In the genomic region with DNA sequence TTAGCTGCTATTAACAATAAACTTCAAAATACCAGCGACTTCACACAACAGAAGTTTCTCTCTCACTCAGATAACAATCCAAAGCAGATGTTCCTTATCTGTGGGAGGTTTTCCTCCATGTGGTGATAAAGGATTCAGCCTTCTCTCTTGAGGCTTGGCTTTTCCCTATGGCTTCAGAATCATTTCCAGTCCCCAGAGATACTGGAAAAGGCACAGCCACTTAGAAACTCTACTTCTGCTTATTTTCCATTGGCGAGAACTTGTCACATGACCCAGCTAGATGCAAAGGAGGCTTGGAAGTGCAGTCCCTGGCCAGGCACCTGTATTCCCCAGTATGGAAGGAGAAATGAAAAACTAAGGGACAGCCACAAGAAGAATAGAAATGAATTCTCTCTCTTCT, we compare ENCODE assay signal across 26 cellular contexts.
DNase-seq lines count a peak whose midpoint lies in the region; ATAC-seq and TF ChIP-seq lines count a peak whose summit lies in the region.
"Had no signal": no experiment of that assay in that cellular context is flagged by ENCODE, and none has a peak within 500 bp of the region (broad histone marks: within the 10 kb centered on the region; RNA-seq: fewer than 3 reads in every experiment).

No MANE protein-coding gene starts in this region.

- no peak overlapping the region for H3K56ac ChIP-seq in mesendoderm (ENCODE audit: low read length)

- no peaks in the 10 kb centered on the region for H3K27me3 ChIP-seq in mesendoderm (ENCODE audit: insufficient read depth, low read length, poor library complexity)
- H3K27me3 ChIP-seq: SJCRH30, vagina had no signal

- ATAC-seq in WTC11: peak; percentile 75
- ATAC-seq: activated naive CD4-positive, alpha-beta T cell treated with anti-CD3 and anti-CD28 coated beads, Interleukin-2, amount 50 U/mL, for 72 hours; gastroesophageal sphincter; stimulated activated naive B cell treated with anti-CD40 and anti-IgM and Interleukin-4, amounts not matched to agents 10 μg/mL and 1 μg/mL and 100 μg/mL, for 72 hours had no signal

- H4K5ac ChIP-seq in mesendoderm (ENCODE audit: low read length): no peak overlapping the region

- H3K4me1 Mint-ChIP-seq in WTC11: no peaks in the 10 kb centered on the region
- no peaks in the 10 kb centered on the region for H3K4me1 Mint-ChIP-seq in chondrocyte (ENCODE audit: low read depth)
- H3K4me1 Mint-ChIP-seq: stimulated activated naive B cell treated with anti-CD40 and anti-IgM and Interleukin-4, amounts not matched to agents 10 μg/mL and 1 μg/mL and 100 μg/mL, for 72 hours had no signal

- POLR2A ChIA-PET in WTC11 (lab: Charles Lee): no interaction called here

- H3K27me3 Mint-ChIP-seq in WTC11 (ENCODE audit: low read depth): no peaks in the 10 kb centered on the region; the same call in 1 of the 2 replicates
- H3K27me3 Mint-ChIP-seq in chondrocyte (ENCODE audit: low read depth): peaks cover 28% of the 10 kb centered on the region

- no peak for TF ChIP-seq EP300 in Ishikawa (IDR thresholded peaks at IDR 0.05; ENCODE audit: borderline replicate concordance)

- H3K4me2 ChIP-seq in mesendoderm (ENCODE audit: low read length): no peak overlapping the region
- H3K4me2 ChIP-seq: smooth muscle cell had no signal

- H3K4me3 Mint-ChIP-seq in WTC11: no peak overlapping the region
- H3K4me3 Mint-ChIP-seq in chondrocyte (ENCODE audit: unreplicated experiment): no peak overlapping the region
- H3K4me3 Mint-ChIP-seq: activated T-helper 1 cell treated with anti-CD3 and anti-CD28 coated beads, Interleukin-12 subunit alpha, Interleukin-12 subunit beta, Interleukin-2, Interleukin-4 antibody, amounts not matched to agents 30 ng/mL and 10 ng/mL and 1 ng/mL, durations not matched to agents 14 hours and 24 hours and 36 hours; stimulated activated naive B cell treated with anti-CD40 and anti-IgM and Interleukin-4, amounts not matched to agents 10 μg/mL and 1 μg/mL and 100 μg/mL, for 72 hours had no signal

- H3K9me3 Mint-ChIP-seq in WTC11: no peaks in the 10 kb centered on the region
- no peaks in the 10 kb centered on the region for H3K9me3 Mint-ChIP-seq in chondrocyte (ENCODE audit: low read depth)
- H3K9me3 Mint-ChIP-seq: activated naive CD4-positive, alpha-beta T cell treated with anti-CD3 and anti-CD28 coated beads, Interleukin-2, amount 50 U/mL, for 72 hours; activated T-helper 1 cell treated with anti-CD3 and anti-CD28 coated beads, Interleukin-12 subunit alpha, Interleukin-12 subunit beta, Interleukin-2, Interleukin-4 antibody, amounts not matched to agents 30 ng/mL and 10 ng/mL and 1 ng/mL, durations not matched to agents 14 hours and 24 hours and 36 hours; stimulated activated naive B cell treated with anti-CD40 and anti-IgM and Interleukin-4, amounts not matched to agents 10 μg/mL and 1 μg/mL and 100 μg/mL, for 72 hours had no signal

- H3K4me1 ChIP-seq in mesendoderm (ENCODE audit: control insufficient read depth, low read depth, low read length): no peaks in the 10 kb centered on the region
- H3K4me1 ChIP-seq: esophagus muscularis mucosa, gastroesophageal sphincter, SJCRH30 had no signal

- H2BK15ac ChIP-seq in mesendoderm (replicated peaks; ENCODE audit: low read depth): no peak overlapping the region

- H2BK5ac ChIP-seq in mesendoderm (ENCODE audit: low read length): no peak overlapping the region

- no peaks in the 10 kb centered on the region for H3K79me2 ChIP-seq in mesendoderm (ENCODE audit: control insufficient read depth, insufficient read depth, low read length)

- H4K8ac ChIP-seq in mesendoderm (ENCODE audit: low read depth, low read length): no peak overlapping the region

- no peak overlapping the region for H2BK120ac ChIP-seq in mesendoderm (ENCODE audit: low read depth, low read length)

- CTCF ChIA-PET in WTC11 (lab: Charles Lee): interaction anchor here (1.2 to 1.4 kb wide), 2 partner anchors 60 to 159 kb away, joined by 3 to 4 read pairs; no protein-coding TSS in a partner anchor

- H3K4me3 ChIP-seq in mesendoderm (ENCODE audit: low read length): no peak overlapping the region
- H3K4me3 ChIP-seq: esophagus muscularis mucosa, gastroesophageal sphincter, lung, SJCRH30, smooth muscle cell, vagina had no signal

- DNase-seq in GM03348 (ENCODE audit: low spot score) (peak; percentile 12), WTC11 (ENCODE audit: low spot score) (no peak), mesendoderm (peak; percentile 70), chondrocyte (ENCODE audit: low spot score) (no peak), amygdala (lab: John Stamatoyannopoulos, UW) (no peak)
- no peak for DNase-seq in effector CD8-positive, alpha-beta T cell (lab: John Stamatoyannopoulos, UW)
- DNase-seq: activated CD4-positive, alpha-beta T cell treated with anti-CD3 and anti-CD28 coated beads, Interleukin-2, amount 50 U/mL, for 1 hour; AML-193; cerebellar nuclear complex; effector CD4-positive, alpha-beta T cell; HCEC 1CT; KBM-7; NCI-H1694 treated with DMSO at 0.1 percent for 48 hours; nucleus accumbens; SJCRH30; stimulated activated CD4-positive, alpha-beta T cell treated with anti-CD3 and anti-CD28 coated beads, Interleukin-2, amount 100 ng/mL, for 48 hours; stimulated activated naive B cell treated with anti-CD40 and anti-IgM and Interleukin-4, amounts not matched to agents 10 μg/mL and 1 μg/mL and 100 μg/mL, for 72 hours; T-helper 2 cell had no signal

- H3K9ac ChIP-seq in mesendoderm (ENCODE audit: low read length): no peak overlapping the region

- no peak for TF ChIP-seq RAD21 in Ishikawa (IDR thresholded peaks at IDR 0.05; ENCODE audit: low read depth)

- no CpG with 5 or more reads among the region's 2 CpGs for WGBS in mesendoderm (ENCODE audit: extremely low coverage, insufficient coverage, low lambda C conversion rate)

- no peak for TF ChIP-seq CTCF in WTC11 (IDR thresholded peaks at IDR 0.05)
- TF ChIP-seq CTCF in chondrocyte (IDR thresholded peaks at IDR 0.05): no peak

- no peaks in the 10 kb centered on the region for H3K36me3 ChIP-seq in mesendoderm (ENCODE audit: control insufficient read depth, insufficient read depth, low read length)
- H3K36me3 ChIP-seq: esophagus muscularis mucosa, gastroesophageal sphincter, SJCRH30, vagina had no signal

- H3K27ac ChIP-seq in mesendoderm (ENCODE audit: low read depth, low read length): no peak overlapping the region
- H3K27ac ChIP-seq: esophagus muscularis mucosa, gastroesophageal sphincter, SJCRH30, vagina had no signal

- no peak overlapping the region for H3K23ac ChIP-seq in mesendoderm (ENCODE audit: low read length)

- H3K18ac ChIP-seq in mesendoderm (ENCODE audit: low read length): no peak overlapping the region

- H2AK5ac ChIP-seq in mesendoderm (ENCODE audit: low read length): no peak overlapping the region

- H3K4ac ChIP-seq in mesendoderm (ENCODE audit: low read depth, low read length): no peak overlapping the region

- no peaks in the 10 kb centered on the region for H3K79me1 ChIP-seq in mesendoderm (ENCODE audit: low read length)

- H3K27ac Mint-ChIP-seq in WTC11: no peak overlapping the region
- no peak overlapping the region for H3K27ac Mint-ChIP-seq in chondrocyte (ENCODE audit: unreplicated experiment)
- H3K27ac Mint-ChIP-seq: activated T-helper 1 cell treated with anti-CD3 and anti-CD28 coated beads, Interleukin-12 subunit alpha, Interleukin-12 subunit beta, Interleukin-2, Interleukin-4 antibody, amounts not matched to agents 30 ng/mL and 10 ng/mL and 1 ng/mL, durations not matched to agents 14 hours and 24 hours and 36 hours; stimulated activated naive B cell treated with anti-CD40 and anti-IgM and Interleukin-4, amounts not matched to agents 10 μg/mL and 1 μg/mL and 100 μg/mL, for 72 hours had no signal

- H3K36me3 Mint-ChIP-seq in WTC11: no peaks in the 10 kb centered on the region
- no peaks in the 10 kb centered on the region for H3K36me3 Mint-ChIP-seq in chondrocyte (ENCODE audit: low read depth)
- H3K36me3 Mint-ChIP-seq: activated naive CD4-positive, alpha-beta T cell treated with anti-CD3 and anti-CD28 coated beads, Interleukin-2, amount 50 U/mL, for 72 hours; stimulated activated naive B cell treated with anti-CD40 and anti-IgM and Interleukin-4, amounts not matched to agents 10 μg/mL and 1 μg/mL and 100 μg/mL, for 72 hours had no signal

TF ChIP-seq in Ishikawa, 13 proteins besides CTCF, POLR2A, EP300 and RAD21:
- TF ChIP-seq, protein P1, sequence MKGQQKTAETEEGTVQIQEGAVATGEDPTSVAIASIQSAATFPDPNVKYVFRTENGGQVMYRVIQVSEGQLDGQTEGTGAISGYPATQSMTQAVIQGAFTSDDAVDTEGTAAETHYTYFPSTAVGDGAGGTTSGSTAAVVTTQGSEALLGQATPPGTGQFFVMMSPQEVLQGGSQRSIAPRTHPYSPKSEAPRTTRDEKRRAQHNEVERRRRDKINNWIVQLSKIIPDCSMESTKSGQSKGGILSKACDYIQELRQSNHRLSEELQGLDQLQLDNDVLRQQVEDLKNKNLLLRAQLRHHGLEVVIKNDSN (IDR thresholded peaks at IDR 0.05): peak; percentile 84
- no peak for TF ChIP-seq CREB1 (IDR thresholded peaks at IDR 0.05; ENCODE audit: low read depth)
TF ChIP-seq in Ishikawa: peak in this region for 1.

TF ChIP-seq in WTC11, 78 proteins besides CTCF, POLR2A, EP300 and RAD21:
- TF ChIP-seq, protein P1 (CRISPR knock-in tag; IDR thresholded peaks at IDR 0.05): peak; percentile 85
- 0 out of 2 replicates have a peak, but pooled peaks have one; percentile 19 for TF ChIP-seq NFYB (CRISPR knock-in tag; conservative IDR thresholded peaks at IDR 0.05; ENCODE audit: low read depth)
- TF ChIP-seq, protein P2, sequence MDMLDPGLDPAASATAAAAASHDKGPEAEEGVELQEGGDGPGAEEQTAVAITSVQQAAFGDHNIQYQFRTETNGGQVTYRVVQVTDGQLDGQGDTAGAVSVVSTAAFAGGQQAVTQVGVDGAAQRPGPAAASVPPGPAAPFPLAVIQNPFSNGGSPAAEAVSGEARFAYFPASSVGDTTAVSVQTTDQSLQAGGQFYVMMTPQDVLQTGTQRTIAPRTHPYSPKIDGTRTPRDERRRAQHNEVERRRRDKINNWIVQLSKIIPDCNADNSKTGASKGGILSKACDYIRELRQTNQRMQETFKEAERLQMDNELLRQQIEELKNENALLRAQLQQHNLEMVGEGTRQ (CRISPR knock-in tag; IDR thresholded peaks at IDR 0.05): peak; percentile 87
- TF ChIP-seq ZNF263 (CRISPR knock-in tag; IDR thresholded peaks at IDR 0.05; ENCODE audit: low read depth): no peak
TF ChIP-seq in WTC11: peak in this region for 3.

Comparison
In these comparisons a context has a peak if more than half of its experiments do, and no peak if none do; other contexts are left out.
1. DNase-seq: peak in GM03348 (single experiment) and mesendoderm (single experiment); none in WTC11 (single experiment), effector CD8-positive, alpha-beta T cell (single experiment), chondrocyte (single experiment) and amygdala (0 of 56).